19 cellular contexts compared by ENCODE assay signal in the genomic region with DNA sequence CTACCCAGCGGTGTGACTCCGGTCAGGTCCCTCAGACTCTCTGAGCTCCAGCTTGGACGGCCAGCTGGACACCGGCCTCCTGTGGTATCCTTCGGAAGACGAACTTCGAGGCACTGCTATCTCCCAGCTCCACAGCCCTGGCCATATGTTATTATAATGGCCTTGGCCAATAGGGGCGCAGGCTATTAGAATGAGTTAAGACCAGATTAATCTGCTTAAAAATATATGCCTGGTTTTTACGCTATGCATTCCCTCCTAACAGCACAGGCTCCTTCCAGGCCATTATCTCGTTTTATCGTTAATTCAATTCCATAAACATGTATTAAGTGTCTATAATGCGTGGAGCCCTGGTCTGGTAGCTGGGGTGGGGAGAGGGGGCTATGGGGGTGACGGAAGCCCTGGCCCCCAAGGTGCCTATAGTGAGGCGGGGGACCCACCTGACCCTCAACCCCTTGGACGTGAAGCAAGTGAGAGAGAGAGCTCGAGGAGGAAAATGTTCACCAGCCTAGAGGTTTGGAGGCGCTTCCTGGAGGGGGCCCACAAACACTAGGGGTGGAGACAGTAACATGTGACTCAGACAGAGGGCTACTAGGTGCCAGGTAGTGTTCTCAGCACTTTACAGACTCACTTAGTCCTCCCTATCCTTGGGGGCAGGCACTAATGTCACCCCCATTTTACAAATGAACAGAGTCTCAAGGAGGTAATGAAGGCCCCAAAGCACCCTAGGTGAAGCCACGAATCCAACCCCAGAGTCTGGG.
"Had no signal": no experiment of that assay in that cellular context is flagged by ENCODE, and none has a peak within 500 bp of the region (broad histone marks: within the 10 kb centered on the region; RNA-seq: fewer than 3 reads in every experiment).

No MANE protein-coding gene starts in this region.

- DNase-seq: activated CD4-positive, alpha-beta T cell treated with anti-CD3 and anti-CD28 coated beads, Interleukin-2, amount 50 U/mL, for 4 hours; activated naive CD4-positive, alpha-beta T cell treated with anti-CD3 and anti-CD28 coated beads for 36 hours; adrenal gland; cortex of kidney; effector CD8-positive, alpha-beta T cell; foreskin melanocyte; heart left ventricle; left lung; mucosa of descending colon; psoas muscle; right lobe of liver; spleen; stimulated activated CD4-positive, alpha-beta T cell treated with anti-CD3 and anti-CD28 coated beads, Interleukin-2, amount 100 ng/mL, for 24 hours; stimulated activated naive B cell treated with anti-CD40 and anti-IgM and Interleukin-4, amounts not matched to agents 10 μg/mL and 1 μg/mL and 100 μg/mL, for 72 hours; substantia nigra; T-helper 2 cell; transverse colon had no signal

- H3K27ac ChIP-seq: adrenal gland, heart left ventricle, left lung, psoas muscle, right lobe of liver, spleen, transverse colon had no signal

- H3K9me3 ChIP-seq: adrenal gland, heart left ventricle, left lung, mucosa of descending colon, psoas muscle, right lobe of liver, spleen, transverse colon had no signal

- H3K4me3 ChIP-seq: adrenal gland, heart left ventricle, left lung, mucosa of descending colon, psoas muscle, right lobe of liver, spleen, transverse colon had no signal

- H3K9me3 Mint-ChIP-seq: activated naive CD4-positive, alpha-beta T cell treated with anti-CD3 and anti-CD28 coated beads for 36 hours; central memory CD8-positive, alpha-beta T cell; natural killer cell treated with Interleukin-12 subunit alpha and Interleukin-12 subunit beta and Interleukin-15 and Interleukin-18, amount 100 ng/mL, for 72 hours; stimulated activated naive B cell treated with anti-CD40 and anti-IgM and Interleukin-4, amounts not matched to agents 10 μg/mL and 1 μg/mL and 100 μg/mL, for 72 hours had no signal

- H3K36me3 ChIP-seq: adrenal gland, heart left ventricle, left lung, right lobe of liver, spleen, transverse colon had no signal

- H3K27me3 ChIP-seq: adrenal gland, right lobe of liver, transverse colon had no signal

- H3K36me3 Mint-ChIP-seq: natural killer cell treated with Interleukin-12 subunit alpha and Interleukin-12 subunit beta and Interleukin-15 and Interleukin-18, amount 100 ng/mL, for 72 hours; stimulated activated naive B cell treated with anti-CD40 and anti-IgM and Interleukin-4, amounts not matched to agents 10 μg/mL and 1 μg/mL and 100 μg/mL, for 72 hours had no signal

- ATAC-seq: heart left ventricle; left lung; mucosa of descending colon; natural killer cell treated with Interleukin-12 subunit alpha and Interleukin-12 subunit beta and Interleukin-15 and Interleukin-18, amount 100 ng/mL, for 72 hours; psoas muscle; right lobe of liver; stimulated activated naive B cell treated with anti-CD40 and anti-IgM and Interleukin-4, amounts not matched to agents 10 μg/mL and 1 μg/mL and 100 μg/mL, for 72 hours had no signal

- H3K4me1 ChIP-seq: adrenal gland, heart left ventricle, left lung, psoas muscle had no signal

- H3K27ac Mint-ChIP-seq: activated naive CD4-positive, alpha-beta T cell treated with anti-CD3 and anti-CD28 coated beads for 36 hours; natural killer cell treated with Interleukin-12 subunit alpha and Interleukin-12 subunit beta and Interleukin-15 and Interleukin-18, amount 100 ng/mL, for 72 hours; stimulated activated naive B cell treated with anti-CD40 and anti-IgM and Interleukin-4, amounts not matched to agents 10 μg/mL and 1 μg/mL and 100 μg/mL, for 72 hours had no signal

- H3K4me3 Mint-ChIP-seq: activated naive CD4-positive, alpha-beta T cell treated with anti-CD3 and anti-CD28 coated beads for 36 hours; central memory CD8-positive, alpha-beta T cell; natural killer cell treated with Interleukin-12 subunit alpha and Interleukin-12 subunit beta and Interleukin-15 and Interleukin-18, amount 100 ng/mL, for 72 hours; stimulated activated naive B cell treated with anti-CD40 and anti-IgM and Interleukin-4, amounts not matched to agents 10 μg/mL and 1 μg/mL and 100 μg/mL, for 72 hours had no signal
